In genomic region chr17:27293359-27293897, GRCh38 we compare ENCODE assay signal across 8 cellular contexts. TPM values are rescaled to one million over a fixed set of nuclear protein-coding genes. Genes with fewer than 3 reads are reported as not detected.
A peak's percentile ranks its signal among the peaks of the same experiment; 100 is the strongest.
DNase-seq lines count a peak whose midpoint lies in the region; ATAC-seq and TF ChIP-seq lines count a peak whose summit lies in the region.

No MANE protein-coding gene starts in this region.

- H3K36me3 ChIP-seq in ectodermal cell (ENCODE audit: control insufficient read depth, insufficient read depth, low read length) = no peaks in the 10 kb centered on the region
- no peaks in the 10 kb centered on the region for H3K36me3 ChIP-seq in ovary

- intact Hi-C loops in ovary (cut with DNase I) = loop anchor here in 3 of 4 donors (5.0 to 10.0 kb wide), 3 partner anchors 39 to 49 kb away; no protein-coding TSS in a partner anchor

- peak overlapping the region; percentile 93 for H3K27ac ChIP-seq in ectodermal cell (ENCODE audit: insufficient read depth, low read depth, low read length, poor library complexity, severe bottlenecking)
- H3K27ac ChIP-seq in ovary = peak overlapping the region; percentile 99 to 100

- DNase-seq in ovary (peak; percentile 30 to 66 (median 64)), NCI-H187 (lab: John Stamatoyannopoulos, UW) (no peak), SHP77 (lab: John Stamatoyannopoulos, UW) (no peak), NCI-H1048 (lab: John Stamatoyannopoulos, UW) (no peak)

- TF ChIP-seq CTCF in GM12875 (IDR thresholded peaks at IDR 0.05; ENCODE audit: borderline replicate concordance, insufficient read depth, low read depth, low read length) (no peak), ovary (IDR thresholded peaks at IDR 0.05) (no peak)

- no peak for TF ChIP-seq EP300 in ovary (IDR thresholded peaks at IDR 0.05)

- WGBS in ectodermal cell, 2 experiments = 91 to 94% methylated on average over 15 of the region's 15 CpGs
- WGBS in ovary, 3 donors = 88 to 90% (median 90%) methylated on average over 15 of the region's 15 CpGs

- H3K4me3 ChIP-seq in GM12875 (ENCODE audit: low read depth, low read length) (peak overlapping the region; percentile 8), ectodermal cell (ENCODE audit: insufficient read depth, low read depth, low read length) (peak overlapping the region; percentile 88), ovary (peak overlapping the region; percentile 93)

- no peaks in the 10 kb centered on the region for H3K27me3 ChIP-seq in ectodermal cell (ENCODE audit: control insufficient read depth, insufficient read depth, low read length, poor library complexity, severe bottlenecking)
- H3K27me3 ChIP-seq in ovary = no peaks in the 10 kb centered on the region

- H3K9me3 ChIP-seq in ectodermal cell (ENCODE audit: control insufficient read depth, low read length) = no peaks in the 10 kb centered on the region
- H3K9me3 ChIP-seq in ovary = no peaks in the 10 kb centered on the region

- H3K4me1 ChIP-seq in ectodermal cell (ENCODE audit: control insufficient read depth, insufficient read depth, low read length) = peaks cover 5% of the 10 kb centered on the region
- H3K4me1 ChIP-seq in ovary (ENCODE audit: insufficient read depth) = peaks cover 9% of the 10 kb centered on the region

- TF ChIP-seq POLR2A in ovary (IDR thresholded peaks at IDR 0.05) = no peak

- ATAC-seq in SK-N-SH treated with all-trans-retinoic acid at 6 μM for 48 hours (no peak), HG03521 (IDR thresholded peaks at IDR 0.05; ENCODE audit: unreplicated experiment) (no peak)

TF ChIP-seq in SK-N-SH treated with all-trans-retinoic acid at 6 μM for 48 hours, 23 proteins besides CTCF, POLR2A, EP300 and RAD21:
- TF ChIP-seq ZNF8 (CRISPR knock-in tag; IDR thresholded peaks at IDR 0.05) (no peak), ZNF565 (CRISPR knock-in tag; conservative IDR thresholded peaks at IDR 0.05; ENCODE audit: low read depth) (no peak), ZFP30 (CRISPR knock-in tag; IDR thresholded peaks at IDR 0.05) (no peak), ZC3H10 (CRISPR knock-in tag; IDR thresholded peaks at IDR 0.05) (no peak), SNAI2 (CRISPR knock-in tag; IDR thresholded peaks at IDR 0.05) (no peak), ISL1 (CRISPR knock-in tag; IDR thresholded peaks at IDR 0.05) (no peak), CSDC2 (CRISPR knock-in tag; IDR thresholded peaks at IDR 0.05) (no peak)
- TF ChIP-seq, protein P1, sequence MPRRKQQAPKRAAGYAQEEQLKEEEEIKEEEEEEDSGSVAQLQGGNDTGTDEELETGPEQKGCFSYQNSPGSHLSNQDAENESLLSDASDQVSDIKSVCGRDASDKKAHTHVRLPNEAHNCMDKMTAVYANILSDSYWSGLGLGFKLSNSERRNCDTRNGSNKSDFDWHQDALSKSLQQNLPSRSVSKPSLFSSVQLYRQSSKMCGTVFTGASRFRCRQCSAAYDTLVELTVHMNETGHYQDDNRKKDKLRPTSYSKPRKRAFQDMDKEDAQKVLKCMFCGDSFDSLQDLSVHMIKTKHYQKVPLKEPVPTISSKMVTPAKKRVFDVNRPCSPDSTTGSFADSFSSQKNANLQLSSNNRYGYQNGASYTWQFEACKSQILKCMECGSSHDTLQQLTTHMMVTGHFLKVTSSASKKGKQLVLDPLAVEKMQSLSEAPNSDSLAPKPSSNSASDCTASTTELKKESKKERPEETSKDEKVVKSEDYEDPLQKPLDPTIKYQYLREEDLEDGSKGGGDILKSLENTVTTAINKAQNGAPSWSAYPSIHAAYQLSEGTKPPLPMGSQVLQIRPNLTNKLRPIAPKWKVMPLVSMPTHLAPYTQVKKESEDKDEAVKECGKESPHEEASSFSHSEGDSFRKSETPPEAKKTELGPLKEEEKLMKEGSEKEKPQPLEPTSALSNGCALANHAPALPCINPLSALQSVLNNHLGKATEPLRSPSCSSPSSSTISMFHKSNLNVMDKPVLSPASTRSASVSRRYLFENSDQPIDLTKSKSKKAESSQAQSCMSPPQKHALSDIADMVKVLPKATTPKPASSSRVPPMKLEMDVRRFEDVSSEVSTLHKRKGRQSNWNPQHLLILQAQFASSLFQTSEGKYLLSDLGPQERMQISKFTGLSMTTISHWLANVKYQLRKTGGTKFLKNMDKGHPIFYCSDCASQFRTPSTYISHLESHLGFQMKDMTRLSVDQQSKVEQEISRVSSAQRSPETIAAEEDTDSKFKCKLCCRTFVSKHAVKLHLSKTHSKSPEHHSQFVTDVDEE (CRISPR knock-in tag; IDR thresholded peaks at IDR 0.05) = peak; percentile 11; the same call in 1 of the 2 replicates

RNA-seq across cellular contexts. Expression of gene WSB1, which starts 0.5 kb away (rescaled TPM):
- polyA plus RNA-seq in ectodermal cell (2013, experiment 1 of 4) = 205 TPM
- 208 TPM for polyA plus RNA-seq in ectodermal cell (2013, experiment 2 of 4)
- 196 TPM for polyA plus RNA-seq in ectodermal cell (2013, experiment 3 of 4)
- 228 TPM for polyA plus RNA-seq in ectodermal cell (2013, experiment 4 of 4)
- 100 to 1,000 TPM; 135 to 214 (median 172) TPM for total RNA-seq in ovary
- polyA plus RNA-seq in ovary = 100 to 1,000 TPM in 1 of 2 donors, 10 to 100 TPM in 1; 88.9 to 136 TPM

Comparison
In these comparisons a context has a peak if more than half of its experiments do, and no peak if none do; other contexts are left out.
1. H3K4me3 ChIP-seq: peak in every context shown above with its lines; median percentile 93 in ovary; 88 in ectodermal cell; 8 in GM12875.
2. DNase-seq: peak in ovary (5 of 5); none in NCI-H187 (0 of 2), SHP77 (0 of 2) and NCI-H1048 (single experiment).